Comparison of ENCODE assay signal across 1 cellular context in genomic region chr9:91197232-91198181, GRCh38.
TF ChIP-seq lines count a peak whose summit lies in the region.

No MANE protein-coding gene starts in this region.

TF ChIP-seq in HepG2, 621 proteins besides CTCF, POLR2A, EP300 and RAD21 (continued from another document and continues in another):
- no peak for TF ChIP-seq ZNF432 (CRISPR knock-in tag; IDR thresholded peaks at IDR 0.05; ENCODE audit: borderline replicate concordance)
- TF ChIP-seq ETV5 (CRISPR knock-in tag; IDR thresholded peaks at IDR 0.05; ENCODE audit: borderline replicate concordance): peak; percentile 97
- no peak for TF ChIP-seq ZNF550 (CRISPR knock-in tag; IDR thresholded peaks at IDR 0.05; ENCODE audit: borderline replicate concordance)
- peak; percentile 96 for TF ChIP-seq NCOR1 (IDR thresholded peaks at IDR 0.05; ENCODE audit: borderline replicate concordance, low read length)
- peak; percentile 99 for TF ChIP-seq TBL1XR1 (IDR thresholded peaks at IDR 0.05; ENCODE audit: borderline replicate concordance, low read length, partially characterized antibody)
- TF ChIP-seq MED1 (CRISPR knock-in tag; IDR thresholded peaks at IDR 0.05): peak; percentile 100
- peak; percentile 98 for TF ChIP-seq FOXP4 (CRISPR knock-in tag; IDR thresholded peaks at IDR 0.05)
- TF ChIP-seq MBD4 (IDR thresholded peaks at IDR 0.05; ENCODE audit: borderline replicate concordance, low read length): no peak
- peak; percentile 58 for TF ChIP-seq XRCC5 (optimal IDR thresholded peaks at IDR 0.05; ENCODE audit: low read length)
- peak; percentile 91; the same call in 1 of the 2 replicates for TF ChIP-seq SPEN (CRISPR knock-in tag; IDR thresholded peaks at IDR 0.05; ENCODE audit: low read depth)
- TF ChIP-seq ZNF101 (CRISPR knock-in tag; IDR thresholded peaks at IDR 0.05; ENCODE audit: borderline replicate concordance, low read depth): no peak
- no peak for TF ChIP-seq ZNF761 (CRISPR knock-in tag; conservative IDR thresholded peaks at IDR 0.05)
- TF ChIP-seq SIX1 (CRISPR knock-in tag; IDR thresholded peaks at IDR 0.05; ENCODE audit: borderline replicate concordance): peak; percentile 91
- peak in 1 of 2 experiments; percentile 84; a peak in 2 of 4 replicates for TF ChIP-seq HMGXB4 (CRISPR knock-in tag; IDR thresholded peaks at IDR 0.05; ENCODE audit: borderline replicate concordance in 1 of 2, low read depth in 1 of 2)
- TF ChIP-seq DMTF1 (CRISPR knock-in tag; IDR thresholded peaks at IDR 0.05): no peak
- no peak for TF ChIP-seq REXO4 (CRISPR knock-in tag; IDR thresholded peaks at IDR 0.05; ENCODE audit: borderline replicate concordance)
- TF ChIP-seq TSC22D2 (CRISPR knock-in tag; IDR thresholded peaks at IDR 0.05; ENCODE audit: borderline replicate concordance): no peak; the same call in 1 of the 2 replicates
- peak; percentile 82; the same call in 1 of the 2 replicates for TF ChIP-seq CHD4 (IDR thresholded peaks at IDR 0.05; ENCODE audit: borderline replicate concordance, low read length)
- TF ChIP-seq MED13 (CRISPR knock-in tag; IDR thresholded peaks at IDR 0.05): peak; percentile 100
- TF ChIP-seq RARA (CRISPR knock-in tag; IDR thresholded peaks at IDR 0.05): peak; percentile 100
- TF ChIP-seq NCOA5 (CRISPR knock-in tag; IDR thresholded peaks at IDR 0.05): no peak
- TF ChIP-seq SALL1 (CRISPR knock-in tag; IDR thresholded peaks at IDR 0.05): peak; percentile 100
- peak; percentile 89 for TF ChIP-seq USF2 (IDR thresholded peaks at IDR 0.05; ENCODE audit: low read depth, low read length)
- peak; percentile 85; the same call in 1 of the 2 replicates for TF ChIP-seq USF2 (CRISPR knock-in tag; IDR thresholded peaks at IDR 0.05; ENCODE audit: borderline replicate concordance)
- TF ChIP-seq ZNF296 (CRISPR knock-in tag; conservative IDR thresholded peaks at IDR 0.05): no peak
- peak; percentile 58 for TF ChIP-seq TBX2 (CRISPR knock-in tag; IDR thresholded peaks at IDR 0.05; ENCODE audit: borderline replicate concordance)
- no peak for TF ChIP-seq GABPA (IDR thresholded peaks at IDR 0.05; ENCODE audit: low read depth, low read length)
- TF ChIP-seq GABPA (CRISPR knock-in tag; IDR thresholded peaks at IDR 0.05; ENCODE audit: low read depth): no peak
- TF ChIP-seq ZFP37 (CRISPR knock-in tag; IDR thresholded peaks at IDR 0.05; ENCODE audit: borderline replicate concordance): no peak
- TF ChIP-seq PHF20 (CRISPR knock-in tag; IDR thresholded peaks at IDR 0.05): no peak
- TF ChIP-seq SAP130 (CRISPR knock-in tag; IDR thresholded peaks at IDR 0.05; ENCODE audit: low read depth): peak; percentile 96
- no peak for TF ChIP-seq ZNF784 (CRISPR knock-in tag; IDR thresholded peaks at IDR 0.05; ENCODE audit: borderline replicate concordance)
- TF ChIP-seq ZSCAN29 (CRISPR knock-in tag; conservative IDR thresholded peaks at IDR 0.05): no peak
- TF ChIP-seq ZNF280D (CRISPR knock-in tag; IDR thresholded peaks at IDR 0.05): no peak
- TF ChIP-seq CC2D1A (CRISPR knock-in tag; IDR thresholded peaks at IDR 0.05): no peak
- TF ChIP-seq STAT5B (CRISPR knock-in tag; IDR thresholded peaks at IDR 0.05): peak; percentile 81; the same call in 1 of the 2 replicates
- TF ChIP-seq ZNF18 (CRISPR knock-in tag; IDR thresholded peaks at IDR 0.05; ENCODE audit: insufficient replicate concordance): no peak
- TF ChIP-seq TFE3 (CRISPR knock-in tag; IDR thresholded peaks at IDR 0.05): peak; percentile 100
- no peak for TF ChIP-seq ZC3H13 (CRISPR knock-in tag; IDR thresholded peaks at IDR 0.05)
- no peak for TF ChIP-seq ZNF879 (CRISPR knock-in tag; IDR thresholded peaks at IDR 0.05)
- TF ChIP-seq SMYD3 (CRISPR knock-in tag; IDR thresholded peaks at IDR 0.05): 0 out of 2 replicates have a peak, but pooled peaks have one; percentile 50
- peak; percentile 96 for TF ChIP-seq TEAD3 (CRISPR knock-in tag; optimal IDR thresholded peaks at IDR 0.05; ENCODE audit: borderline replicate concordance)
- TF ChIP-seq MEIS1 (CRISPR knock-in tag; IDR thresholded peaks at IDR 0.05; ENCODE audit: borderline replicate concordance): peak; percentile 50; the same call in 1 of the 2 replicates
- peak; percentile 86 to 87 for TF ChIP-seq MAFK (conservative IDR thresholded peaks at IDR 0.05 in 1 of 2, IDR thresholded peaks at IDR 0.05 in 1 of 2; ENCODE audit: low read length in 2 of 2)
- no peak for TF ChIP-seq GLMP (CRISPR knock-in tag; IDR thresholded peaks at IDR 0.05; ENCODE audit: borderline replicate concordance)
- peak; percentile 89 for TF ChIP-seq ARNT2 (CRISPR knock-in tag; IDR thresholded peaks at IDR 0.05; ENCODE audit: low read depth)
- peak; percentile 92 for TF ChIP-seq HHEX (CRISPR knock-in tag; IDR thresholded peaks at IDR 0.05)
- TF ChIP-seq JARID2 (CRISPR knock-in tag; IDR thresholded peaks at IDR 0.05; ENCODE audit: insufficient replicate concordance): no peak
